In genomic region chr2:128260239-128261138, GRCh38 we compare ENCODE assay signal across 9 cellular contexts. TPM values are rescaled to one million over a fixed set of nuclear protein-coding genes. Genes with fewer than 3 reads are reported as not detected.
DNase-seq lines count a peak whose midpoint lies in the region; ATAC-seq and TF ChIP-seq lines count a peak whose summit lies in the region.
"Had no signal": no experiment of that assay in that cellular context is flagged by ENCODE, and none has a peak within 500 bp of the region (broad histone marks: within the 10 kb centered on the region; RNA-seq: fewer than 3 reads in every experiment).

No MANE protein-coding gene starts in this region.

- no peaks in the 10 kb centered on the region for H3K9me3 Mint-ChIP-seq in natural killer cell

- no peaks in the 10 kb centered on the region for H3K9me3 ChIP-seq in adrenal gland (replicated peaks in 1 of 3)

- no peaks in the 10 kb centered on the region for H3K36me3 Mint-ChIP-seq in natural killer cell
- H3K36me3 Mint-ChIP-seq: activated naive CD8-positive, alpha-beta T cell had no signal

- DNase-seq in ELR (ENCODE audit: low read depth), result peak; percentile 82
- DNase-seq in adrenal gland, result peak; percentile 75 to 94 (median 88)
- peak; percentile 71 for DNase-seq in Right ventricle myocardium superior
- peak; percentile 55 to 95 (median 71) for DNase-seq in posterior cingulate gyrus
- DNase-seq in NCI-H526 treated with DMSO at 0.1 percent for 48 hours (lab: John Stamatoyannopoulos, UW), result no peak
- no peak for DNase-seq in natural killer cell
- DNase-seq in NCI-H82 (lab: John Stamatoyannopoulos, UW), result no peak

- no peaks in the 10 kb centered on the region for H3K27me3 ChIP-seq in adrenal gland

- H3K27ac Mint-ChIP-seq in natural killer cell, result no peak overlapping the region
- H3K27ac Mint-ChIP-seq: activated naive CD8-positive, alpha-beta T cell had no signal

- no peak overlapping the region for H3K4me3 ChIP-seq in adrenal gland

- peak overlapping the region in 4 of 5 donors; percentile 36 to 76 (median 70) for H3K27ac ChIP-seq in adrenal gland

- peaks cover 0 to 6% of the 10 kb centered on the region in 2 donors for H3K27me3 Mint-ChIP-seq in natural killer cell (ENCODE audit: low read depth in 2 of 2)

- peak in 5 of 6 experiments; percentile 29 to 49 (median 45) for TF ChIP-seq CTCF in adrenal gland (IDR thresholded peaks at IDR 0.05)
- TF ChIP-seq CTCF in natural killer cell (IDR thresholded peaks at IDR 0.05), result no peak

- H3K4me1 ChIP-seq in adrenal gland (replicated peaks in 1 of 2), result peaks cover 0 to 4% of the 10 kb centered on the region in 2 donors

- H3K4me3 Mint-ChIP-seq in natural killer cell, result no peak overlapping the region
- H3K4me3 Mint-ChIP-seq: activated naive CD8-positive, alpha-beta T cell had no signal

- H3K4me1 Mint-ChIP-seq in natural killer cell, result peaks cover 11 to 20% of the 10 kb centered on the region in 2 donors

- ATAC-seq in Right ventricle myocardium superior (ENCODE audit: poor library complexity), result peak; percentile 88
- no peak for ATAC-seq in natural killer cell
- no peak for ATAC-seq in HG02588 (IDR thresholded peaks at IDR 0.05; ENCODE audit: unreplicated experiment)

- intact Hi-C loops in adrenal gland (cut with DNase I), result loop anchor here in 1 of 2 donors (5.0 kb wide), 1 partner anchor 57 kb away; the partner anchor contains the start of gene HS6ST1
- intact Hi-C loops in Right ventricle myocardium superior (cut with DNase I), result no loop called here
- intact Hi-C loops in posterior cingulate gyrus (cut with DNase I), result no loop called here
- intact Hi-C loops in natural killer cell (cut with micrococcal nuclease), result no loop called here

- H3K36me3 ChIP-seq in adrenal gland (replicated peaks in 1 of 2), result no peaks in the 10 kb centered on the region

- TF ChIP-seq POLR2A in adrenal gland (IDR thresholded peaks at IDR 0.05), result peak in 1 of 2 donors; percentile 46

- WGBS in adrenal gland, 4 donors, result 27 to 56% (median 42%) methylated on average over 9 to 24 of the region's 24 CpGs

RNA-seq across cellular contexts. Expression of gene HS6ST1, which starts 58.2 kb away (rescaled TPM):
- total RNA-seq in adrenal gland, result 100 to 1,000 TPM in 6 of 8 donors, 10 to 100 TPM in 2; 74.5 to 262 (median 149) TPM
- polyA plus RNA-seq in adrenal gland, result 10 to 100 TPM; 20.5 to 40.0 (median 35.1) TPM
- total RNA-seq in Right ventricle myocardium superior, result 35.1 TPM
- 10 to 100 TPM; 18.9 to 35.9 (median 28.8) TPM for total RNA-seq in natural killer cell

Comparison
In these comparisons a context has a peak if more than half of its experiments do, and no peak if none do; other contexts are left out.
1. DNase-seq: peak in ELR (single experiment), adrenal gland (7 of 7), Right ventricle myocardium superior (single experiment) and posterior cingulate gyrus (10 of 10); none in NCI-H526 treated with DMSO at 0.1 percent for 48 hours (single experiment), natural killer cell (single experiment) and NCI-H82 (single experiment).